Comparison of ENCODE assay signal across 1 cellular context in genomic region chr9:136946893-136947891, GRCh38.
TF ChIP-seq lines count a peak whose summit lies in the region.

No MANE protein-coding gene starts in this region.

TF ChIP-seq in HepG2, 621 proteins besides CTCF, POLR2A, EP300 and RAD21 (continued from another document and continues in another):
- TF ChIP-seq ZBTB33 (CRISPR knock-in tag; IDR thresholded peaks at IDR 0.05) = peak; percentile 49; the same call in 1 of the 2 replicates
- TF ChIP-seq KDM2A (CRISPR knock-in tag; IDR thresholded peaks at IDR 0.05; ENCODE audit: borderline replicate concordance, low read depth) = 0 out of 2 replicates have a peak, but pooled peaks have one; percentile 3
- no peak for TF ChIP-seq LBX2 (CRISPR knock-in tag; IDR thresholded peaks at IDR 0.05; ENCODE audit: borderline replicate concordance)
- TF ChIP-seq THYN1 (CRISPR knock-in tag; IDR thresholded peaks at IDR 0.05; ENCODE audit: borderline replicate concordance, low read depth) = no peak
- TF ChIP-seq ZNF766 (CRISPR knock-in tag; IDR thresholded peaks at IDR 0.05; ENCODE audit: borderline replicate concordance) = 0 out of 2 replicates have a peak, but pooled peaks have one; percentile 10
- no peak for TF ChIP-seq HNF4A (CRISPR knock-in tag; IDR thresholded peaks at IDR 0.05)
- no peak for TF ChIP-seq USF2 (IDR thresholded peaks at IDR 0.05; ENCODE audit: low read depth, low read length)
- TF ChIP-seq USF2 (CRISPR knock-in tag; IDR thresholded peaks at IDR 0.05; ENCODE audit: borderline replicate concordance) = no peak
- TF ChIP-seq IKZF1 (IDR thresholded peaks at IDR 0.05) = no peak
- TF ChIP-seq ZFX (CRISPR knock-in tag; IDR thresholded peaks at IDR 0.05; ENCODE audit: low read depth) = no peak; the same call in 1 of the 2 replicates
- no peak for TF ChIP-seq ZNF101 (CRISPR knock-in tag; IDR thresholded peaks at IDR 0.05; ENCODE audit: borderline replicate concordance, low read depth)
- no peak for TF ChIP-seq ZNF292 (CRISPR knock-in tag; IDR thresholded peaks at IDR 0.05; ENCODE audit: borderline replicate concordance, low read depth)
- TF ChIP-seq AGO2 (optimal IDR thresholded peaks at IDR 0.05; ENCODE audit: low read depth, low read length) = peak; percentile 25
- no peak for TF ChIP-seq KDM5B (CRISPR knock-in tag; IDR thresholded peaks at IDR 0.05; ENCODE audit: borderline replicate concordance)
- TF ChIP-seq DRAP1 (CRISPR knock-in tag; IDR thresholded peaks at IDR 0.05) = no peak
- TF ChIP-seq ZNF20 (CRISPR knock-in tag; IDR thresholded peaks at IDR 0.05) = no peak
- no peak for TF ChIP-seq ATF2 (CRISPR knock-in tag; IDR thresholded peaks at IDR 0.05)
- no peak for TF ChIP-seq ZNF577 (CRISPR knock-in tag; IDR thresholded peaks at IDR 0.05; ENCODE audit: borderline replicate concordance, low read depth)
- no peak for TF ChIP-seq ELF4 (CRISPR knock-in tag; IDR thresholded peaks at IDR 0.05; ENCODE audit: borderline replicate concordance)
- 0 out of 4 replicates have a peak, but pooled peaks of 1 of the 2 experiments have one; percentile 13 for TF ChIP-seq HMGXB4 (CRISPR knock-in tag; IDR thresholded peaks at IDR 0.05; ENCODE audit: borderline replicate concordance in 1 of 2, low read depth in 1 of 2)
- no peak for TF ChIP-seq NFKB2 (CRISPR knock-in tag; IDR thresholded peaks at IDR 0.05; ENCODE audit: borderline replicate concordance)
- TF ChIP-seq ZNF251 (CRISPR knock-in tag; IDR thresholded peaks at IDR 0.05) = no peak
- no peak for TF ChIP-seq ZBTB25 (CRISPR knock-in tag; IDR thresholded peaks at IDR 0.05)
- TF ChIP-seq PRDM10 (CRISPR knock-in tag; IDR thresholded peaks at IDR 0.05; ENCODE audit: low read depth) = no peak
- TF ChIP-seq YEATS4 (CRISPR knock-in tag; IDR thresholded peaks at IDR 0.05; ENCODE audit: borderline replicate concordance) = no peak
- TF ChIP-seq CREBL2 (CRISPR knock-in tag; IDR thresholded peaks at IDR 0.05; ENCODE audit: borderline replicate concordance) = 0 out of 2 replicates have a peak, but pooled peaks have one; percentile 46
- TF ChIP-seq ZNF816 (CRISPR knock-in tag; IDR thresholded peaks at IDR 0.05; ENCODE audit: borderline replicate concordance) = no peak
- 0 out of 2 replicates have a peak, but pooled peaks have one; percentile 20 for TF ChIP-seq RBFOX2 (IDR thresholded peaks at IDR 0.05; ENCODE audit: low read depth, low read length)
- no peak for TF ChIP-seq NCOA5 (CRISPR knock-in tag; IDR thresholded peaks at IDR 0.05)
- TF ChIP-seq RELA (CRISPR knock-in tag; IDR thresholded peaks at IDR 0.05) = no peak
- no peak for TF ChIP-seq CC2D1A (CRISPR knock-in tag; IDR thresholded peaks at IDR 0.05)
- no peak for TF ChIP-seq ARID4A (CRISPR knock-in tag; IDR thresholded peaks at IDR 0.05; ENCODE audit: borderline replicate concordance)
- no peak for TF ChIP-seq RXRA (CRISPR knock-in tag; IDR thresholded peaks at IDR 0.05)
- TF ChIP-seq ZNF280B (CRISPR knock-in tag; IDR thresholded peaks at IDR 0.05; ENCODE audit: borderline replicate concordance) = no peak
- TF ChIP-seq HNRNPLL (IDR thresholded peaks at IDR 0.05; ENCODE audit: low read depth, low read length, poor library complexity, severe bottlenecking) = peak; percentile 16
